In the genomic region with DNA sequence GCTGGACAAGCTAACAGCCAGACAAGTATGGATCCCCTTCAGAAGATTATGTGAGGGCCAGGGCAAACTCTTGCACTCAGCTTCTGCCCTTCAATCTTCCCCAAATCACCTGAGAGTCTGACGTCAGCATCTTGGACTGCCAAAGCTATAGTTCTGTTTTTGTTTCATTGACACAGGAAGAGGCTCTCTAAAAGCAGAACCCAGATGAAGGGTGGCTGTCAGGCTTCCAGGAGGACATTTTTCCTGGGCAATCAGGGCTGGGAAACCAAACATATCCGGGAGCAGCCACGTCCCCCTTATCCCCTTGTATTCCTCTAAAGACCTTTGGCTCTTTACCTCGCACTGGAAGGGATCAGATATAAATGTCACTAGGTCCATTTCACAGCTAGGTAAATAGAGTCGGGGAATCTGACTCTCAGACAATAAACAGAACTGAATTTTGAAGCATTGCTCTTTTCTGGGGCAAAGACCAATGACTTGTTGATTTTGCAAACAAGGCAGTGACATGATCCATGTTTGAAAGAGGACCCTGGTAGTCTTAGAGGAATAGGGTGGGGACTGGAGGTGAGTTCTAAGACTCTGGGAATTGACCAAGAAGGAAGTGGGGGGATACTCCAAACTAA, we compare ENCODE assay signal across 26 cellular contexts.
"Had no signal": no experiment of that assay in that cellular context is flagged by ENCODE, and none has a peak within 500 bp of the region (broad histone marks: within the 10 kb centered on the region; RNA-seq: fewer than 3 reads in every experiment).

No MANE protein-coding gene starts in this region.

- H3K27ac ChIP-seq: pancreas, thoracic aorta, vagina had no signal

- H3K4me1 ChIP-seq: vagina had no signal

- H3K9me3 ChIP-seq: pancreas, thoracic aorta, vagina had no signal

- H3K36me3 ChIP-seq: pancreas, thoracic aorta, vagina had no signal

- H3K27ac Mint-ChIP-seq: activated CD4-positive, alpha-beta memory T cell treated with anti-CD3 and anti-CD28 coated beads, Interleukin-2, amount 10 ng/mL, durations not matched to agents 7 days and 5 days; activated CD4-positive, alpha-beta T cell treated with anti-CD3 and anti-CD28 coated beads, Interleukin-2, amount 10 ng/mL, durations not matched to agents 24 days and 14 days; activated naive CD4-positive, alpha-beta T cell treated with anti-CD3 and anti-CD28 coated beads, Interleukin-2, amount 50 U/mL, for 72 hours; activated T-cell treated with anti-CD3 and anti-CD28 coated beads, Interleukin-2, amount 50 U/mL, for 24 hours; stimulated activated effector memory CD8-positive, alpha-beta T cell treated with anti-CD3 and anti-CD28 coated beads, Interleukin-12 subunit alpha, Interleukin-12 subunit beta, amount 100 ng/mL, for 72 hours; stimulated activated naive CD8-positive, alpha-beta T cell treated with anti-CD3 and anti-CD28 coated beads, Interleukin-15, Interleukin-2, amounts not matched to agents 100 ng/mL and 50 ng/mL, for 24 hours; T-helper 17 cell; type B pancreatic cell had no signal

- H3K4me3 ChIP-seq: pancreas, vagina had no signal

- H3K9me3 Mint-ChIP-seq: activated CD4-positive, alpha-beta memory T cell treated with anti-CD3 and anti-CD28 coated beads, Interleukin-2, amount 10 ng/mL, durations not matched to agents 7 days and 5 days; activated CD4-positive, alpha-beta T cell treated with anti-CD3 and anti-CD28 coated beads, Interleukin-2, amount 10 ng/mL, durations not matched to agents 24 days and 14 days; activated naive CD4-positive, alpha-beta T cell treated with anti-CD3 and anti-CD28 coated beads, Interleukin-2, amount 50 U/mL, for 72 hours; activated T-cell treated with anti-CD3 and anti-CD28 coated beads, Interleukin-2, amount 50 U/mL, for 24 hours; central memory CD8-positive, alpha-beta T cell; neural crest cell; stimulated activated effector memory CD8-positive, alpha-beta T cell treated with anti-CD3 and anti-CD28 coated beads, Interleukin-12 subunit alpha, Interleukin-12 subunit beta, amount 100 ng/mL, for 72 hours; stimulated activated naive CD8-positive, alpha-beta T cell treated with anti-CD3 and anti-CD28 coated beads, Interleukin-15, Interleukin-2, amounts not matched to agents 100 ng/mL and 50 ng/mL, for 24 hours had no signal

- H3K4me3 Mint-ChIP-seq: activated CD4-positive, alpha-beta memory T cell treated with anti-CD3 and anti-CD28 coated beads, Interleukin-2, amount 10 ng/mL, durations not matched to agents 7 days and 5 days; activated CD4-positive, alpha-beta T cell treated with anti-CD3 and anti-CD28 coated beads, Interleukin-2, amount 10 ng/mL, durations not matched to agents 24 days and 14 days; activated T-cell treated with anti-CD3 and anti-CD28 coated beads, Interleukin-2, amount 50 U/mL, for 24 hours; central memory CD8-positive, alpha-beta T cell; naive thymus-derived CD8-positive, alpha-beta T cell; neural crest cell; stimulated activated effector memory CD8-positive, alpha-beta T cell treated with anti-CD3 and anti-CD28 coated beads, Interleukin-12 subunit alpha, Interleukin-12 subunit beta, amount 100 ng/mL, for 72 hours; stimulated activated naive CD8-positive, alpha-beta T cell treated with anti-CD3 and anti-CD28 coated beads, Interleukin-15, Interleukin-2, amounts not matched to agents 100 ng/mL and 50 ng/mL, for 24 hours; T-helper 17 cell; type B pancreatic cell had no signal

- H3K4me1 Mint-ChIP-seq: activated CD4-positive, alpha-beta memory T cell treated with anti-CD3 and anti-CD28 coated beads, Interleukin-2, amount 10 ng/mL, durations not matched to agents 7 days and 5 days; activated CD4-positive, alpha-beta T cell treated with anti-CD3 and anti-CD28 coated beads, Interleukin-2, amount 10 ng/mL, durations not matched to agents 24 days and 14 days; central memory CD8-positive, alpha-beta T cell; neural crest cell; stimulated activated effector memory CD8-positive, alpha-beta T cell treated with anti-CD3 and anti-CD28 coated beads, Interleukin-12 subunit alpha, Interleukin-12 subunit beta, amount 100 ng/mL, for 72 hours had no signal

- H3K36me3 Mint-ChIP-seq: activated naive CD4-positive, alpha-beta T cell treated with anti-CD3 and anti-CD28 coated beads, Interleukin-2, amount 50 U/mL, for 72 hours; naive thymus-derived CD8-positive, alpha-beta T cell; stimulated activated effector memory CD8-positive, alpha-beta T cell treated with anti-CD3 and anti-CD28 coated beads, Interleukin-12 subunit alpha, Interleukin-12 subunit beta, amount 100 ng/mL, for 72 hours had no signal

- H3K27me3 ChIP-seq: pancreas, vagina had no signal

- ATAC-seq: activated naive CD4-positive, alpha-beta T cell treated with anti-CD3 and anti-CD28 coated beads, Interleukin-2, amount 50 U/mL, for 72 hours; left ventricle myocardium superior; naive thymus-derived CD8-positive, alpha-beta T cell; right cardiac atrium; stimulated activated effector memory CD8-positive, alpha-beta T cell treated with anti-CD3 and anti-CD28 coated beads, Interleukin-12 subunit alpha, Interleukin-12 subunit beta, amount 100 ng/mL, for 72 hours; T-helper 17 cell had no signal

- DNase-seq: activated CD4-positive, alpha-beta memory T cell treated with anti-CD3 and anti-CD28 coated beads, Interleukin-2, amount 10 ng/mL, durations not matched to agents 7 days and 5 days; activated CD4-positive, alpha-beta T cell treated with anti-CD3 and anti-CD28 coated beads, Interleukin-2, amount 10 ng/mL, durations not matched to agents 24 days and 14 days; activated CD4-positive, CD25-positive, alpha-beta regulatory T cell treated with anti-CD3 and anti-CD28 coated beads, Interleukin-2, amount 50 U/mL, for 72 hours; activated CD8-positive, alpha-beta memory T cell treated with anti-CD3 and anti-CD28 coated beads, Interleukin-2, amount 50 U/mL, for 48 hours; activated gamma-delta T cell treated with Interleukin-2 at 50 U/mL for 16 hours; activated T-cell treated with anti-CD3 and anti-CD28 coated beads, Interleukin-2, amount 50 U/mL, for 24 hours; dermis blood vessel endothelial cell; effector CD8-positive, alpha-beta T cell; glutamatergic neuron; left ventricle myocardium superior; mesenchymal stem cell; naive thymus-derived CD8-positive, alpha-beta T cell; nucleus accumbens; right cardiac atrium; stimulated activated CD4-positive, alpha-beta T cell treated with anti-CD3 and anti-CD28 coated beads, Interleukin-4, amount 100 ng/mL, for 24 hours; T-helper 17 cell; T1000 had no signal
